Comparison of ENCODE assay signal across 9 cellular contexts in genomic region chr10:102815790-102816549, GRCh38. TPM values are rescaled to one million over a fixed set of nuclear protein-coding genes. Genes with fewer than 3 reads are reported as not detected.
DNase-seq lines count a peak whose midpoint lies in the region; ATAC-seq and TF ChIP-seq lines count a peak whose summit lies in the region.
"Had no signal": no experiment of that assay in that cellular context is flagged by ENCODE, and none has a peak within 500 bp of the region (broad histone marks: within the 10 kb centered on the region; RNA-seq: fewer than 3 reads in every experiment).

No MANE protein-coding gene starts in this region.

- CTCF ChIA-PET in WTC11 (lab: Charles Lee) (interaction anchor here (1.0 kb wide), 1 partner anchor 63 kb away, joined by 4 read pairs; no protein-coding TSS in a partner anchor), Calu3 (lab: Charles Lee) (no interaction called here)

- H3K36me3 Mint-ChIP-seq in WTC11 (peaks cover 6% of the 10 kb centered on the region; the same call in 1 of the 2 replicates), Calu3 (ENCODE audit: insufficient read depth, unreplicated experiment) (no peaks in the 10 kb centered on the region)
- peaks cover 24% of the 10 kb centered on the region for H3K36me3 Mint-ChIP-seq in activated CD4-positive, alpha-beta T cell treated with anti-CD3 and anti-CD28 coated beads, Interleukin-2, amount 10 ng/mL, durations not matched to agents 24 days and 14 days (ENCODE audit: low read depth)

- H3K27me3 Mint-ChIP-seq in WTC11 (ENCODE audit: low read depth) (no peaks in the 10 kb centered on the region), Calu3 (ENCODE audit: unreplicated experiment) (no peaks in the 10 kb centered on the region)
- H3K27me3 Mint-ChIP-seq in activated CD4-positive, alpha-beta T cell treated with anti-CD3 and anti-CD28 coated beads, Interleukin-2, amount 10 ng/mL, durations not matched to agents 24 days and 14 days, result no peaks in the 10 kb centered on the region

- intact Hi-C loops in Right ventricle myocardium inferior (cut with DNase I), result loop anchor here (5.0 kb wide), 2 partner anchors 39 to 74 kb away; partner anchors contain the start of gene WBP1L
- intact Hi-C loops in prostate gland (cut with DNase I), result no loop called here
- intact Hi-C loops in Calu3 (cut with micrococcal nuclease; ENCODE audit: unreplicated experiment), result no loop called here
- intact Hi-C loops in activated CD4-positive, alpha-beta T cell treated with anti-CD3 and anti-CD28 coated beads, Interleukin-2, amount 10 ng/mL, durations not matched to agents 24 days and 14 days (cut with micrococcal nuclease), result no loop called here

- DNase-seq in CD1c-positive myeloid dendritic cell (ENCODE audit: extremely low spot score), result peak; percentile 59
- no peak for DNase-seq in WTC11 (ENCODE audit: low spot score)
- DNase-seq in Right ventricle myocardium inferior (ENCODE audit: missing footprints), result peak; percentile 81
- no peak for DNase-seq in prostate gland (ENCODE audit: low spot score)
- DNase-seq in Calu3, result no peak
- no peak for DNase-seq in activated CD4-positive, alpha-beta T cell treated with anti-CD3 and anti-CD28 coated beads, Interleukin-2, amount 10 ng/mL, durations not matched to agents 24 days and 14 days
- DNase-seq in NCI-H524 treated with DMSO at 0.1 percent for 48 hours (lab: John Stamatoyannopoulos, UW), result no peak

- POLR2A ChIA-PET in WTC11 (lab: Charles Lee), result no interaction called here

- no peaks in the 10 kb centered on the region for H3K9me3 ChIP-seq in prostate gland

- peaks cover 16% of the 10 kb centered on the region for H3K4me1 Mint-ChIP-seq in WTC11
- H3K4me1 Mint-ChIP-seq in Calu3 (ENCODE audit: low read depth, unreplicated experiment), result no peaks in the 10 kb centered on the region
- H3K4me1 Mint-ChIP-seq in activated CD4-positive, alpha-beta T cell treated with anti-CD3 and anti-CD28 coated beads, Interleukin-2, amount 10 ng/mL, durations not matched to agents 24 days and 14 days, result peaks cover 16% of the 10 kb centered on the region

- peaks cover 0 to 3% of the 10 kb centered on the region in 2 donors for H3K36me3 ChIP-seq in prostate gland

- TF ChIP-seq CTCF in WTC11 (IDR thresholded peaks at IDR 0.05), result no peak
- no peak for TF ChIP-seq CTCF in prostate gland (IDR thresholded peaks at IDR 0.05)
- no peak for TF ChIP-seq CTCF in Calu3 (IDR thresholded peaks at IDR 0.05; ENCODE audit: unreplicated experiment)

- no peaks in the 10 kb centered on the region for H3K27me3 ChIP-seq in prostate gland (replicated peaks; ENCODE audit: insufficient read depth)

- H3K27ac Mint-ChIP-seq in WTC11, result peak overlapping the region; percentile 89
- no peak overlapping the region for H3K27ac Mint-ChIP-seq in Calu3 (ENCODE audit: unreplicated experiment)
- H3K27ac Mint-ChIP-seq in activated CD4-positive, alpha-beta T cell treated with anti-CD3 and anti-CD28 coated beads, Interleukin-2, amount 10 ng/mL, durations not matched to agents 24 days and 14 days, result no peak overlapping the region

- H3K4me3 Mint-ChIP-seq in WTC11 (no peak overlapping the region), Calu3 (ENCODE audit: low read depth, unreplicated experiment) (no peak overlapping the region)
- no peak overlapping the region for H3K4me3 Mint-ChIP-seq in activated CD4-positive, alpha-beta T cell treated with anti-CD3 and anti-CD28 coated beads, Interleukin-2, amount 10 ng/mL, durations not matched to agents 24 days and 14 days

- TF ChIP-seq POLR2A in prostate gland (IDR thresholded peaks at IDR 0.05), result no peak

- H3K4me3 ChIP-seq in prostate gland, result no peak overlapping the region

- no peaks in the 10 kb centered on the region for H3K4me1 ChIP-seq in prostate gland (replicated peaks)

- BruUV-seq in Calu3 (replicated peaks; lab: Mats Ljungman, UMichigan), result no TSS peak

- 55% methylated on average over 12 of the region's 12 CpGs for WGBS in prostate gland

- H3K9me3 Mint-ChIP-seq in WTC11 (no peaks in the 10 kb centered on the region), Calu3 (ENCODE audit: low read depth, unreplicated experiment) (no peaks in the 10 kb centered on the region)
- H3K9me3 Mint-ChIP-seq in activated CD4-positive, alpha-beta T cell treated with anti-CD3 and anti-CD28 coated beads, Interleukin-2, amount 10 ng/mL, durations not matched to agents 24 days and 14 days, result no peaks in the 10 kb centered on the region

- peak; percentile 60 for ATAC-seq in WTC11
- ATAC-seq in Right ventricle myocardium inferior, result peak; percentile 65
- no peak for ATAC-seq in HG03469 (IDR thresholded peaks at IDR 0.05; ENCODE audit: unreplicated experiment)

- peak overlapping the region; percentile 56 for H3K27ac ChIP-seq in prostate gland

TF ChIP-seq in WTC11, 78 proteins besides CTCF, POLR2A, EP300 and RAD21:
- peak; percentile 59; the same call in 1 of the 2 replicates for TF ChIP-seq ZNF121 (CRISPR knock-in tag; IDR thresholded peaks at IDR 0.05)
- TF ChIP-seq SOX15 (CRISPR knock-in tag; IDR thresholded peaks at IDR 0.05), result no peak

RNA-seq across cellular contexts. Expression of gene CYP17A1, which starts 21.2 kb away (rescaled TPM):
- total RNA-seq in WTC11 (2021), result 2.1 to 4.2 TPM (median 3.0 TPM) in 3 replicates
- total RNA-seq in Right ventricle myocardium inferior, result not detected
- 10 to 100 TPM in 1 of 2 donors, not detected in 1; 12.8 TPM for total RNA-seq in prostate gland
- not detected in 2 replicates for total RNA-seq in Calu3 (2022)
- not detected in 2 replicates for total RNA-seq in activated CD4-positive, alpha-beta T cell treated with anti-CD3 and anti-CD28 coated beads, Interleukin-2, amount 10 ng/mL, durations not matched to agents 24 days and 14 days
- total RNA-seq: NCI-H460 had no signal

RNA-seq across cellular contexts. Expression of gene BORCS7, which starts 38.1 kb away (rescaled TPM):
- 2.8 to 3.9 TPM (median 3.3 TPM) in 3 replicates for total RNA-seq in WTC11 (2021)
- total RNA-seq in Right ventricle myocardium inferior, result 12.3 TPM
- 10 to 100 TPM; 39.0 to 49.4 TPM for total RNA-seq in prostate gland
- total RNA-seq in Calu3 (2022), result 4.5 and 4.9 TPM in 2 replicates
- 8.1 and 9.8 TPM in 2 replicates for total RNA-seq in activated CD4-positive, alpha-beta T cell treated with anti-CD3 and anti-CD28 coated beads, Interleukin-2, amount 10 ng/mL, durations not matched to agents 24 days and 14 days

RNA-seq across cellular contexts. Expression of gene AS3MT, which starts 53.3 kb away (rescaled TPM):
- total RNA-seq in WTC11 (2021) (8.8 to 10.4 TPM (median 9.3 TPM) in 3 replicates), Right ventricle myocardium inferior (14.6 TPM), prostate gland (10 to 100 TPM in 1 of 2 donors, 1 to 10 TPM in 1; 8.4 to 17.4 TPM), Calu3 (2022) (0.35 TPM in 1 of 2 replicates, not detected in the other)
- 0.57 and 0.79 TPM in 2 replicates for total RNA-seq in activated CD4-positive, alpha-beta T cell treated with anti-CD3 and anti-CD28 coated beads, Interleukin-2, amount 10 ng/mL, durations not matched to agents 24 days and 14 days

Comparison
In these comparisons a context has a peak if more than half of its experiments do, and no peak if none do; other contexts are left out.
1. DNase-seq: peak in CD1c-positive myeloid dendritic cell (single experiment) and Right ventricle myocardium inferior (single experiment); none in WTC11 (single experiment), prostate gland (single experiment), Calu3 (single experiment), activated CD4-positive, alpha-beta T cell treated with anti-CD3 and anti-CD28 coated beads, Interleukin-2, amount 10 ng/mL, durations not matched to agents 24 days and 14 days (single experiment) and NCI-H524 treated with DMSO at 0.1 percent for 48 hours (single experiment).